Comparison of ENCODE assay signal across 1 cellular context in genomic region chr10:45594276-45595157, GRCh38.
TF ChIP-seq lines count a peak whose summit lies in the region.

No MANE protein-coding gene starts in this region.

TF ChIP-seq in HepG2, 621 proteins besides CTCF, POLR2A, EP300 and RAD21 (continued from another document and continues in another):
- TF ChIP-seq AHDC1 (CRISPR knock-in tag; IDR thresholded peaks at IDR 0.05; ENCODE audit: borderline replicate concordance) (no peak), GZF1 (CRISPR knock-in tag; IDR thresholded peaks at IDR 0.05) (0 out of 2 replicates have a peak, but pooled peaks have one; percentile 52), ZNF510 (CRISPR knock-in tag; IDR thresholded peaks at IDR 0.05; ENCODE audit: low read depth) (no peak), MAFG (CRISPR knock-in tag; IDR thresholded peaks at IDR 0.05) (no peak), ATM (IDR thresholded peaks at IDR 0.05; ENCODE audit: borderline replicate concordance) (no peak), ZNF234 (CRISPR knock-in tag; conservative IDR thresholded peaks at IDR 0.05) (peak; percentile 89), ZSCAN22 (CRISPR knock-in tag; IDR thresholded peaks at IDR 0.05) (no peak), REPIN1 (CRISPR knock-in tag; IDR thresholded peaks at IDR 0.05; ENCODE audit: borderline replicate concordance, low read depth) (peak; percentile 82; the same call in 1 of the 2 replicates), ZNF883 (CRISPR knock-in tag; IDR thresholded peaks at IDR 0.05; ENCODE audit: not compliant biosample characterization) (peak; percentile 77), FOXM1 (CRISPR knock-in tag; IDR thresholded peaks at IDR 0.05) (0 out of 2 replicates have a peak, but pooled peaks have one; percentile 28), ZNF776 (CRISPR knock-in tag; IDR thresholded peaks at IDR 0.05) (peak; percentile 91), ETV5 (CRISPR knock-in tag; IDR thresholded peaks at IDR 0.05; ENCODE audit: borderline replicate concordance) (peak; percentile 60), EEA1 (CRISPR knock-in tag; IDR thresholded peaks at IDR 0.05; ENCODE audit: borderline replicate concordance) (no peak), HIC2 (CRISPR knock-in tag; IDR thresholded peaks at IDR 0.05; ENCODE audit: low read depth) (0 out of 2 replicates have a peak, but pooled peaks have one; percentile 22), NR2F1 (CRISPR knock-in tag; IDR thresholded peaks at IDR 0.05) (no peak), ZFP37 (CRISPR knock-in tag; IDR thresholded peaks at IDR 0.05; ENCODE audit: borderline replicate concordance) (0 out of 2 replicates have a peak, but pooled peaks have one; percentile 70), CREB3 (CRISPR knock-in tag; IDR thresholded peaks at IDR 0.05) (no peak), NCOA2 (CRISPR knock-in tag; IDR thresholded peaks at IDR 0.05) (peak; percentile 70), ZNF567 (CRISPR knock-in tag; IDR thresholded peaks at IDR 0.05; ENCODE audit: borderline replicate concordance) (no peak; the same call in 1 of the 2 replicates), CSRNP2 (CRISPR knock-in tag; conservative IDR thresholded peaks at IDR 0.05; ENCODE audit: low read depth) (no peak), BRCA1 (CRISPR knock-in tag; IDR thresholded peaks at IDR 0.05) (no peak), ZNF280D (CRISPR knock-in tag; IDR thresholded peaks at IDR 0.05) (no peak), ZNF839 (CRISPR knock-in tag; IDR thresholded peaks at IDR 0.05; ENCODE audit: borderline replicate concordance) (no peak; the same call in 1 of the 2 replicates), ZBTB7A (CRISPR knock-in tag; IDR thresholded peaks at IDR 0.05) (peak; percentile 87; the same call in 1 of the 2 replicates), IKZF4 (CRISPR knock-in tag; IDR thresholded peaks at IDR 0.05; ENCODE audit: borderline replicate concordance, low read depth, not compliant biosample characterization) (no peak), UBTF (CRISPR knock-in tag; IDR thresholded peaks at IDR 0.05) (peak; percentile 87), U2AF1 (optimal IDR thresholded peaks at IDR 0.05; ENCODE audit: low read depth, low read length) (peak; percentile 20), ZNF720 (CRISPR knock-in tag; IDR thresholded peaks at IDR 0.05) (no peak; the same call in 1 of the 2 replicates), ZNF619 (CRISPR knock-in tag; IDR thresholded peaks at IDR 0.05) (peak; percentile 86), REST (IDR thresholded peaks at IDR 0.05; ENCODE audit: borderline replicate concordance in 1 of 2, low read depth in 1 of 2, low read length in 2 of 2) (peak in 1 of 2 experiments; percentile 35; a peak in 1 of 4 replicates), ZNF614 (CRISPR knock-in tag; IDR thresholded peaks at IDR 0.05; ENCODE audit: borderline replicate concordance) (peak; percentile 91; the same call in 1 of the 2 replicates), ZNF430 (CRISPR knock-in tag; IDR thresholded peaks at IDR 0.05) (peak; percentile 38; the same call in 1 of the 2 replicates), HNRNPL (IDR thresholded peaks at IDR 0.05; ENCODE audit: low read depth, low read length) (no peak), MLLT10 (CRISPR knock-in tag; IDR thresholded peaks at IDR 0.05) (no peak), ZKSCAN1 (IDR thresholded peaks at IDR 0.05; ENCODE audit: low read length) (no peak; the same call in 1 of the 2 replicates), HIVEP1 (CRISPR knock-in tag; IDR thresholded peaks at IDR 0.05) (peak; percentile 93), TERF1 (CRISPR knock-in tag; IDR thresholded peaks at IDR 0.05) (no peak), ERF (CRISPR knock-in tag; IDR thresholded peaks at IDR 0.05) (peak; percentile 77), FOXA3 (CRISPR knock-in tag; IDR thresholded peaks at IDR 0.05) (peak; percentile 96), DRAP1 (CRISPR knock-in tag; IDR thresholded peaks at IDR 0.05) (peak; percentile 44)
